19 cellular contexts compared by ENCODE assay signal in the genomic region with DNA sequence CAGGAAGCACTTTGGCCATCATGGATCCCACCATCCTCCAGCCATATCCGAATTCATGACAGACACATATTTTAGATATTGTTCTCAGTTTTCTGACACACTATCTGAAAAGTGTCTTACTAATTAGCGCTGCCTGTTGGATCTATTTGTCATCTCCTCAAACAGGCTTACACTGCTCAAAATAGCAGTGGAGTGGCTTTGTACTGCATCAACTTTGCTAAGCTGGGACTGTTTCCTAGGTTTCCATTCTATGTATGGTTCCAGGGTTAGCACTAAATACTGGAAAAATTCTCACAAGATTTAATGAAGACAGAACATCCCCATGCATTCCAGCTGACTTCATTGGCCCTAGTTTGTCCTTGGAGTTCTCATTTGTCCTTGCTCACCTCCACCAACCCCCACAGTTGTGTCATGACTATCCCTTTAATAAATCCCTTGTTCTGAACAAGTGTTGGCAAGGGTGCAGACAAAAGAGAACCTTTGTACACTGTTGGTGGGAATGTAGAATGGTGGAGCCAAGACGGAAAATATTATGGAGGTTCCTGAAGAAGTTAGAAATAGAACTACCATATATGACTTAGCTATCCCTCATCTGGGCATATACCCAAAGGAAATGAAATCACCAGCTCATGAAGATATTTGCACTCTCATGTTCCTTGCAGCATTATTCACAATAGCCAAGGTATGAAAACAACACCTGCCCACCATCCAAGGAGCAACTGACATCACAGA.
DNase-seq lines count a peak whose midpoint lies in the region; ATAC-seq and TF ChIP-seq lines count a peak whose summit lies in the region.
"Had no signal": no experiment of that assay in that cellular context is flagged by ENCODE, and none has a peak within 500 bp of the region (broad histone marks: within the 10 kb centered on the region; RNA-seq: fewer than 3 reads in every experiment).

No MANE protein-coding gene starts in this region.

- H4K20me1 ChIP-seq in osteoblast (ENCODE audit: insufficient read depth, low read length), result no peaks in the 10 kb centered on the region

- H3K27ac Mint-ChIP-seq in osteocyte (ENCODE audit: unreplicated experiment), result no peak overlapping the region
- H3K27ac Mint-ChIP-seq: activated naive CD4-positive, alpha-beta T cell treated with anti-CD3 and anti-CD28 coated beads for 36 hours had no signal

- no peak overlapping the region for H2AFZ ChIP-seq in osteoblast (ENCODE audit: low read length)

- peak overlapping the region; percentile 69 for H3K27ac ChIP-seq in epithelial cell of prostate
- H3K27ac ChIP-seq in osteoblast (ENCODE audit: low read depth, low read length), result peak overlapping the region; percentile 78
- H3K27ac ChIP-seq: brain microvascular endothelial cell, KMS-11, pancreas, SJCRH30 had no signal

- H3K4me2 ChIP-seq in osteoblast (ENCODE audit: insufficient read depth, low read length), result no peak overlapping the region
- H3K4me2 ChIP-seq: KMS-11 had no signal

- H3K27me3 Mint-ChIP-seq in osteocyte (ENCODE audit: unreplicated experiment), result no peaks in the 10 kb centered on the region

- ATAC-seq in GM21360 (IDR thresholded peaks at IDR 0.05; ENCODE audit: unreplicated experiment) (no peak), HG03196 (IDR thresholded peaks at IDR 0.05; ENCODE audit: unreplicated experiment) (no peak)
- ATAC-seq: pancreas; stimulated activated naive CD8-positive, alpha-beta T cell treated with anti-CD3 and anti-CD28 coated beads, Interleukin-15, Interleukin-2, amounts not matched to agents 100 U/mL and 50 U/mL, for 24 hours had no signal

- DNase-seq in AG09309 (ENCODE audit: low read depth) (no peak), NCI-H226 (peak; percentile 68), epithelial cell of prostate (ENCODE audit: low read depth, low spot score) (no peak), osteoblast (ENCODE audit: insufficient read length, low spot score, missing footprints) (no peak), activated gamma-delta T cell treated with Interleukin-2 at 50 U/mL for 16 hours (no peak), osteocyte (ENCODE audit: extremely low spot score, unreplicated experiment) (no peak)
- DNase-seq: activated CD4-positive, alpha-beta T cell treated with anti-CD3 and anti-CD28 coated beads for 48 hours; activated naive CD4-positive, alpha-beta T cell treated with anti-CD3 and anti-CD28 coated beads for 36 hours; BE2C; brain microvascular endothelial cell; effector memory CD4-positive, alpha-beta T cell; NCI-H345; pancreas; SJCRH30; stimulated activated naive CD8-positive, alpha-beta T cell treated with anti-CD3 and anti-CD28 coated beads, Interleukin-15, Interleukin-2, amounts not matched to agents 100 U/mL and 50 U/mL, for 24 hours; T1000 had no signal

- no peak overlapping the region for H3K4me3 Mint-ChIP-seq in osteocyte (ENCODE audit: unreplicated experiment)
- H3K4me3 Mint-ChIP-seq: activated naive CD4-positive, alpha-beta T cell treated with anti-CD3 and anti-CD28 coated beads for 36 hours had no signal

- peaks cover 25% of the 10 kb centered on the region for H3K4me1 Mint-ChIP-seq in osteocyte (ENCODE audit: unreplicated experiment)

- peak; percentile 1 for TF ChIP-seq CTCF in AG09309 (IDR thresholded peaks at IDR 0.05; ENCODE audit: control insufficient read depth, insufficient read depth, low read depth, low read length, missing control alignments)
- TF ChIP-seq CTCF in osteoblast (IDR thresholded peaks at IDR 0.05; ENCODE audit: extremely low read depth, low read depth, low read length), result no peak
- no peak for TF ChIP-seq CTCF in osteocyte (IDR thresholded peaks at IDR 0.05)

- no peaks in the 10 kb centered on the region for H3K9me3 Mint-ChIP-seq in osteocyte (ENCODE audit: unreplicated experiment)
- H3K9me3 Mint-ChIP-seq: activated naive CD4-positive, alpha-beta T cell treated with anti-CD3 and anti-CD28 coated beads for 36 hours had no signal

- no peaks in the 10 kb centered on the region for H3K36me3 ChIP-seq in osteoblast (ENCODE audit: insufficient read depth, low read length)
- H3K36me3 ChIP-seq: BE2C, brain microvascular endothelial cell, pancreas, SJCRH30 had no signal

- H3K27me3 ChIP-seq in osteoblast (ENCODE audit: insufficient read depth, low read length), result no peaks in the 10 kb centered on the region
- H3K27me3 ChIP-seq: BE2C, brain microvascular endothelial cell, pancreas, SJCRH30 had no signal

- H3K4me1 ChIP-seq in osteoblast (ENCODE audit: insufficient read depth, low read length), result peaks cover 39% of the 10 kb centered on the region
- H3K4me1 ChIP-seq: BE2C, pancreas, SJCRH30 had no signal

- no peaks in the 10 kb centered on the region for H3K79me2 ChIP-seq in osteoblast (ENCODE audit: insufficient read depth, low read length)

- no peaks in the 10 kb centered on the region for H3K36me3 Mint-ChIP-seq in osteocyte (ENCODE audit: unreplicated experiment)

- H3K4me3 ChIP-seq in AG09309 (ENCODE audit: control insufficient read depth, low read depth, low read length) (no peak overlapping the region), osteoblast (ENCODE audit: insufficient read depth, low read length) (no peak overlapping the region)
- H3K4me3 ChIP-seq: pancreas, SJCRH30 had no signal

- no peaks in the 10 kb centered on the region for H3K9me3 ChIP-seq in osteoblast (ENCODE audit: low read depth, low read length)
- H3K9me3 ChIP-seq: BE2C, pancreas, SJCRH30 had no signal
